Comparison of ENCODE assay signal across 9 cellular contexts in the genomic region with DNA sequence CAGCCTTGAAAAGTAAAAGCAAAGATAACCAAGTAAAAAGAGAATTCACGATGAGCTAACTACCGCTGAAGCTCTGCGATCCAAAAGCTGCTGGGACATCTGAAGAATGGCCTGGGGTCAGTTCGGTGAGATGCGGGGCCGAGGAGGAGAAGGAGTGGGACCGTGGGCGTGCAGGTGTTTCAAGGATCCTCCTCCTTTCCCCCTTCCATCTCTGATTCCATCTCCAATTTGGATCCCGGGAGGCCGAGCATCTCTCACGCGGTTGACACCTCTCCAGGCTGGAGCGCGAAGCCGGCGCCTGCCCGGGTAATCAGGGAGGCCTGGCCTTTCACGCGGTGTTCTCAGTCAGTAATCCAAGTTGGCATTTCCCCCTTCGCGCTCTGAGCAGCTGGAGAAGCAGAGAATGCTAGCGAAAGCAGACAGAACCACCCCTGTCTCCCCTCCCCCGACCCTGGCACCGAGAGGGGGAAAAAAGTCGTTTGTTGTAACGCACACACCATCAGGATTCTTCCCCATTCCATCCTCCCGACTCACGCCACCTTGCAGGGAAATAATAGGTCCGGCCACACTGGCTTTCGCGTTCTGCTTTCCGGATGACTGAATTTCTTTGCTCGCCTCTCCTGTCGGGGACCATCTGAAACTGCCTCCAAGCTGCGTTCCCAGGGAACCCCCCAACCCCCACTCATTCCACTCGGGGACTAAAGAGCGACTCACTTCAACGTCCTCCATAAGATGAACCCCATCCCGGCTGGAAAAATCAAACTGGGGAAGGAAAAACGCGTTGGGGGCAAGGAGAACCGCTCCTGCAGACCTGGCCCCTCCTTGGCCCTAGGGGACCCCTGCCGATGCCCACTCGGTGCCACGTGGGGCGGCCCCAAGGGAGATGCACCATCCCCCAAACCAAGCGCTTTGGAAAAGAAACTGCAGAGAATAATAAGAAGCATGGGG. TPM values are rescaled to one million over a fixed set of nuclear protein-coding genes. Genes with fewer than 3 reads are reported as not detected.
DNase-seq lines count a peak whose midpoint lies in the region; ATAC-seq, FAIRE-seq and TF ChIP-seq lines count a peak whose summit lies in the region.
"Had no signal": no experiment of that assay in that cellular context is flagged by ENCODE, and none has a peak within 500 bp of the region (broad histone marks: within the 10 kb centered on the region; RNA-seq: fewer than 3 reads in every experiment).

No MANE protein-coding gene starts in this region.

- H3K36me3 ChIP-seq in bronchial epithelial cell (ENCODE audit: control insufficient read depth, insufficient read depth, low read length), result no peaks in the 10 kb centered on the region
- H3K36me3 ChIP-seq: uterus had no signal

- H3K4me1 Mint-ChIP-seq in osteocyte (ENCODE audit: unreplicated experiment), result peaks cover 27% of the 10 kb centered on the region

- H3K36me3 Mint-ChIP-seq in osteocyte (ENCODE audit: unreplicated experiment), result peaks cover 4% of the 10 kb centered on the region

- POLR2A ChIA-PET in HEK293T (lab: Yijun Ruan, JAX), result no interaction called here

- H3K4me3 Mint-ChIP-seq in osteocyte (ENCODE audit: unreplicated experiment), result peak overlapping the region; percentile 63

- peaks cover 88% of the 10 kb centered on the region for H3K27me3 Mint-ChIP-seq in osteocyte (ENCODE audit: unreplicated experiment)

- no peak for TF ChIP-seq CTCF in bronchial epithelial cell (IDR thresholded peaks at IDR 0.05; ENCODE audit: insufficient read depth, low read length, severe bottlenecking)
- no peak for TF ChIP-seq CTCF in osteocyte (IDR thresholded peaks at IDR 0.05)

- peaks cover 50% of the 10 kb centered on the region for H3K27me3 ChIP-seq in bronchial epithelial cell (ENCODE audit: control insufficient read depth, insufficient read depth, low read length)

- no peak for FAIRE-seq in bronchial epithelial cell (lab: Jason Lieb, UNC)

- ATAC-seq in HG03378 (IDR thresholded peaks at IDR 0.05; ENCODE audit: unreplicated experiment), result no peak

- no peaks in the 10 kb centered on the region for H3K9me3 Mint-ChIP-seq in osteocyte (ENCODE audit: unreplicated experiment)

- no peak overlapping the region for H3K4me3 ChIP-seq in bronchial epithelial cell (ENCODE audit: low read depth, low read length)

- DNase-seq in EL, result peak; percentile 45
- peak; percentile 68 for DNase-seq in NCI-H1092 (lab: John Stamatoyannopoulos, UW)
- DNase-seq in bronchial epithelial cell (ENCODE audit: low read depth), result peak; percentile 40
- DNase-seq in osteocyte (ENCODE audit: extremely low spot score, unreplicated experiment), result no peak
- DNase-seq in NCI-H1105 (lab: John Stamatoyannopoulos, UW), result no peak
- no peak for DNase-seq in COR-L47 (lab: John Stamatoyannopoulos, UW)
- DNase-seq in HEK293T (ENCODE audit: extremely low spot score), result no peak
- DNase-seq: uterus had no signal

- no peak overlapping the region for H3K27ac Mint-ChIP-seq in osteocyte (ENCODE audit: unreplicated experiment)

- CTCF ChIA-PET in HEK293T (lab: Yijun Ruan, JAX), result no interaction called here

TF ChIP-seq in HEK293T, 16 proteins besides CTCF, POLR2A, EP300 and RAD21:
- TF ChIP-seq ARNT (IDR thresholded peaks at IDR 0.05) (no peak), L3MBTL2 (conservative IDR thresholded peaks at IDR 0.05) (no peak), ELF4 (IDR thresholded peaks at IDR 0.05) (no peak), BHLHE40 (IDR thresholded peaks at IDR 0.05; ENCODE audit: borderline replicate concordance) (no peak), FOXK2 (IDR thresholded peaks at IDR 0.05) (no peak), SUZ12 (IDR thresholded peaks at IDR 0.05) (no peak), FOXM1 (IDR thresholded peaks at IDR 0.05; ENCODE audit: borderline replicate concordance) (no peak), ZNF384 (IDR thresholded peaks at IDR 0.05) (no peak), TARDBP (IDR thresholded peaks at IDR 0.05) (no peak), LEF1 (IDR thresholded peaks at IDR 0.05; ENCODE audit: borderline replicate concordance) (no peak), FOXA1 (IDR thresholded peaks at IDR 0.05) (no peak), NFRKB (IDR thresholded peaks at IDR 0.05) (no peak), HDGF (IDR thresholded peaks at IDR 0.05; ENCODE audit: borderline replicate concordance) (no peak), SP1 (IDR thresholded peaks at IDR 0.05) (no peak), CTBP1 (IDR thresholded peaks at IDR 0.05; ENCODE audit: borderline replicate concordance) (no peak)
- TF ChIP-seq, protein P1, sequence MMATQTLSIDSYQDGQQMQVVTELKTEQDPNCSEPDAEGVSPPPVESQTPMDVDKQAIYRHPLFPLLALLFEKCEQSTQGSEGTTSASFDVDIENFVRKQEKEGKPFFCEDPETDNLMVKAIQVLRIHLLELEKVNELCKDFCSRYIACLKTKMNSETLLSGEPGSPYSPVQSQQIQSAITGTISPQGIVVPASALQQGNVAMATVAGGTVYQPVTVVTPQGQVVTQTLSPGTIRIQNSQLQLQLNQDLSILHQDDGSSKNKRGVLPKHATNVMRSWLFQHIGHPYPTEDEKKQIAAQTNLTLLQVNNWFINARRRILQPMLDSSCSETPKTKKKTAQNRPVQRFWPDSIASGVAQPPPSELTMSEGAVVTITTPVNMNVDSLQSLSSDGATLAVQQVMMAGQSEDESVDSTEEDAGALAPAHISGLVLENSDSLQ (IDR thresholded peaks at IDR 0.05), result no peak

RNA-seq across cellular contexts. Expression of a gene that starts 6.5 kb away (rescaled TPM):
- not detected in 2 replicates for total RNA-seq in bronchial epithelial cell
- not detected in 2 replicates for total RNA-seq in osteocyte
- total RNA-seq: uterus had no signal

Comparison
In these comparisons a context has a peak if more than half of its experiments do, and no peak if none do; other contexts are left out.
1. DNase-seq: peak in EL (single experiment), NCI-H1092 (single experiment) and bronchial epithelial cell (single experiment); none in osteocyte (single experiment), NCI-H1105 (single experiment), COR-L47 (single experiment) and HEK293T (single experiment).